ENCODE assay signal across 8 cellular contexts in genomic region chr7:24227603-24228359, GRCh38. TPM values are rescaled to one million over a fixed set of nuclear protein-coding genes. Genes with fewer than 3 reads are reported as not detected.
DNase-seq lines count a peak whose midpoint lies in the region; ATAC-seq and TF ChIP-seq lines count a peak whose summit lies in the region.

No MANE protein-coding gene starts in this region.

- DNase-seq in GM06990 (ENCODE audit: extremely low read depth, insufficient read length) (peak; percentile 38), coronary artery (ENCODE audit: low spot score) (no peak), left lobe of liver (ENCODE audit: low spot score) (no peak), DMS79 treated with DMSO at 0.1 percent for 48 hours (lab: John Stamatoyannopoulos, UW) (no peak), activated gamma-delta T cell (lab: John Stamatoyannopoulos, UW) (no peak)

- ATAC-seq in GM21360 (IDR thresholded peaks at IDR 0.05; ENCODE audit: unreplicated experiment) (peak; percentile 83), HG03469 (IDR thresholded peaks at IDR 0.05; ENCODE audit: unreplicated experiment) (peak; percentile 84), left lobe of liver (no peak)
- peak; percentile 66 for ATAC-seq in activated T-helper 17 cell treated with anti-CD3 and anti-CD28 coated beads, Interleukin-2, amount 50 U/mL, for 72 hours (replicated peaks)

- no peak overlapping the region for H3K27ac ChIP-seq in coronary artery

- no peak overlapping the region for H3K27ac Mint-ChIP-seq in activated T-helper 17 cell treated with anti-CD3 and anti-CD28 coated beads, Interleukin-2, amount 50 U/mL, for 72 hours

- TF ChIP-seq CTCF in GM06990 (IDR thresholded peaks at IDR 0.05; ENCODE audit: insufficient read depth, low read length, poor library complexity, severe bottlenecking) (no peak), coronary artery (IDR thresholded peaks at IDR 0.05) (no peak)

- H3K36me3 Mint-ChIP-seq in activated T-helper 17 cell treated with anti-CD3 and anti-CD28 coated beads, Interleukin-2, amount 50 U/mL, for 72 hours (ENCODE audit: low read depth), result no peaks in the 10 kb centered on the region

- no peaks in the 10 kb centered on the region for H3K27me3 Mint-ChIP-seq in activated T-helper 17 cell treated with anti-CD3 and anti-CD28 coated beads, Interleukin-2, amount 50 U/mL, for 72 hours

- peaks cover 15% of the 10 kb centered on the region for H3K4me1 Mint-ChIP-seq in activated T-helper 17 cell treated with anti-CD3 and anti-CD28 coated beads, Interleukin-2, amount 50 U/mL, for 72 hours

- H3K36me3 ChIP-seq in GM06990 (ENCODE audit: control insufficient read depth, insufficient read depth, low read length), result no peaks in the 10 kb centered on the region

- no peaks in the 10 kb centered on the region for H3K9me3 Mint-ChIP-seq in activated T-helper 17 cell treated with anti-CD3 and anti-CD28 coated beads, Interleukin-2, amount 50 U/mL, for 72 hours

- H3K4me3 Mint-ChIP-seq in activated T-helper 17 cell treated with anti-CD3 and anti-CD28 coated beads, Interleukin-2, amount 50 U/mL, for 72 hours, result no peak overlapping the region

- H3K4me3 ChIP-seq in GM06990 (replicated peaks; ENCODE audit: low read depth, low read length) (no peak overlapping the region), coronary artery (no peak overlapping the region)

- no peaks in the 10 kb centered on the region for H3K27me3 ChIP-seq in GM06990 (replicated peaks; ENCODE audit: control insufficient read depth, insufficient read depth, low read length)

RNA-seq across cellular contexts. Expression of gene NPY, which starts 56.2 kb away (rescaled TPM):
- total RNA-seq in activated T-helper 17 cell treated with anti-CD3 and anti-CD28 coated beads, Interleukin-2, amount 50 U/mL, for 72 hours, result not detected
- total RNA-seq in left lobe of liver, result not detected
